In the genomic region with DNA sequence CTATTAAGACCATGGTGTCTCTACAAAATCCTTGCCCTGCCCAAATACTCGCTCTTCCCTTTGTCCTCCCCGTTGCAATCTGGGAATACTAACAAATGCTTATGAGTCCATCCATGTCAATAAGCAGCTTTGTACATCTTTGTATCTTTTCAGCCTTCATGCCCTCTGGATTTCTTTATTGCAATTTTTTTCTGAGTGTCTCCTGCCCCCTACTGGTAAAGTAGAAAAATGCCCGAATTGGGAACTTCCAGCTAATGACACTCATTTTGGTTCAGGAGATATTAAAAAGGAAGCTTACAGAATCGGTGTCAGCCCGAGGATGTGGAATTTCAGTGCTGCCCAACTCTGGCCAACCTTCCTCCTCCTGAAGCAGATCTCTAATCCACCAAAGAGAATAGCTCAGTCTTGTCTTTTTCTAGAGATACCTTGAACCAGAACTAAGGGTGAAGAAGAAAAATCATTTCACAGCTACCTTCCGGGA, we compare ENCODE assay signal across 7 cellular contexts.
DNase-seq lines count a peak whose midpoint lies in the region; ATAC-seq, FAIRE-seq and TF ChIP-seq lines count a peak whose summit lies in the region.

No MANE protein-coding gene starts in this region.

- no peak overlapping the region for H3K27ac ChIP-seq in coronary artery

- H3K4me3 ChIP-seq in coronary artery = no peak overlapping the region

- no peak for ATAC-seq in HG02884 (IDR thresholded peaks at IDR 0.05; ENCODE audit: unreplicated experiment)
- ATAC-seq in GM18511 (IDR thresholded peaks at IDR 0.05; ENCODE audit: unreplicated experiment) = no peak

- DNase-seq in DMS79 treated with DMSO at 0.1 percent for 48 hours (lab: John Stamatoyannopoulos, UW) (peak; percentile 34), KG1 (lab: John Stamatoyannopoulos, UW) (peak; percentile 46), RCC 7860 (ENCODE audit: low spot score) (peak; percentile 50), coronary artery (ENCODE audit: low spot score) (peak; percentile 14), midbrain (lab: John Stamatoyannopoulos, UW) (peak; percentile 65)

- peak; percentile 25 for FAIRE-seq in RCC 7860 (lab: Jason Lieb, UNC)

- peak; percentile 45 for TF ChIP-seq CTCF in coronary artery (IDR thresholded peaks at IDR 0.05)

Comparison
In these comparisons a context has a peak if more than half of its experiments do, and no peak if none do; other contexts are left out.
1. DNase-seq: peak in every context shown above with its lines; median percentile 65 in midbrain; 50 in RCC 7860; 46 in KG1; 34 in DMS79 treated with DMSO at 0.1 percent for 48 hours; 14 in coronary artery.